11 cellular contexts compared by ENCODE assay signal in the genomic region with DNA sequence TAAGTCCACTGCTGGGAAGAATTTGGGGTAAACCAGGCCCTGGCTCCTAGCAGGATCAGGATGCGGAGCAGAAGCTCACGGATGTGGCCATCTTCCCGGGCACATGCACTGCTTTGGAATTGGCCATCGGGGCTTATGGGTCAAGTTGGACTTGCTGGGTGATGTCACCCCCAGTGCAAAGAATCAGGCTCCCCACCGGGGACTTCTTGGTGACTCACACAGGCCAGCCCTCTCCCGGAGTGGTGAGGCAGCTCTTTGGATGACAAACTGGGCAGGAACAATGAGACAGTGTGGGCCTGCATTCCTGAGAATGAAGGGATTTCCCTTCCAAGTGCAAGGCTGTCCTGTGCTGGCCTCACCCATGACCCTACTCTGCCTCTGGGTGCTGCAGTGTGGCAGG.
DNase-seq lines count a peak whose midpoint lies in the region; ATAC-seq and TF ChIP-seq lines count a peak whose summit lies in the region.
"Had no signal": no experiment of that assay in that cellular context is flagged by ENCODE, and none has a peak within 500 bp of the region (broad histone marks: within the 10 kb centered on the region; RNA-seq: fewer than 3 reads in every experiment).

No MANE protein-coding gene starts in this region.

- DNase-seq in GM04503 (ENCODE audit: low read depth) (peak; percentile 51), SK-MEL-5 (ENCODE audit: low read depth, low spot score) (peak; percentile 60), fibroblast of pulmonary artery (ENCODE audit: low read depth) (peak; percentile 69), retina (peak; percentile 38), H7 (no peak), medulla oblongata (ENCODE audit: extremely low spot score) (no peak)
- DNase-seq: dorsolateral prefrontal cortex; naive B cell; NK-92 treated with Interleukin-12 subunit alpha and Interleukin-12 subunit beta, amount 100 ng/mL, for 24 hours had no signal

- ATAC-seq in HG02642 (IDR thresholded peaks at IDR 0.05; ENCODE audit: poor library complexity, unreplicated experiment): no peak
- ATAC-seq in HG02884 (IDR thresholded peaks at IDR 0.05; ENCODE audit: unreplicated experiment): no peak

- no peaks in the 10 kb centered on the region for H3K36me3 ChIP-seq in H7 (replicated peaks; ENCODE audit: control insufficient read depth, insufficient read depth, low read length)

- H3K27me3 ChIP-seq in H7 (ENCODE audit: control insufficient read depth, insufficient read depth, low read length): peaks cover 2% of the 10 kb centered on the region; the same call in 1 of the 2 replicates

- no peak for TF ChIP-seq CTCF in fibroblast of pulmonary artery (IDR thresholded peaks at IDR 0.05; ENCODE audit: low read length, missing control alignments)

- H3K4me3 ChIP-seq in fibroblast of pulmonary artery (replicated peaks; ENCODE audit: low read depth, low read length) (no peak overlapping the region), H7 (ENCODE audit: insufficient read depth, low read depth, low read length) (no peak overlapping the region)
- H3K4me3 ChIP-seq: dorsolateral prefrontal cortex had no signal

- in situ Hi-C loops in SK-MEL-5 (cut with HindIII; ENCODE audit: low pct_unique_long_range_greater_than_20kb, low sequenced_read_pairs): no loop called here

Comparison
In these comparisons a context has a peak if more than half of its experiments do, and no peak if none do; other contexts are left out.
1. DNase-seq: peak in GM04503 (single experiment), SK-MEL-5 (single experiment), fibroblast of pulmonary artery (single experiment) and retina (single experiment); none in H7 (single experiment) and medulla oblongata (single experiment).